Comparison of ENCODE assay signal across 15 cellular contexts in the genomic region with DNA sequence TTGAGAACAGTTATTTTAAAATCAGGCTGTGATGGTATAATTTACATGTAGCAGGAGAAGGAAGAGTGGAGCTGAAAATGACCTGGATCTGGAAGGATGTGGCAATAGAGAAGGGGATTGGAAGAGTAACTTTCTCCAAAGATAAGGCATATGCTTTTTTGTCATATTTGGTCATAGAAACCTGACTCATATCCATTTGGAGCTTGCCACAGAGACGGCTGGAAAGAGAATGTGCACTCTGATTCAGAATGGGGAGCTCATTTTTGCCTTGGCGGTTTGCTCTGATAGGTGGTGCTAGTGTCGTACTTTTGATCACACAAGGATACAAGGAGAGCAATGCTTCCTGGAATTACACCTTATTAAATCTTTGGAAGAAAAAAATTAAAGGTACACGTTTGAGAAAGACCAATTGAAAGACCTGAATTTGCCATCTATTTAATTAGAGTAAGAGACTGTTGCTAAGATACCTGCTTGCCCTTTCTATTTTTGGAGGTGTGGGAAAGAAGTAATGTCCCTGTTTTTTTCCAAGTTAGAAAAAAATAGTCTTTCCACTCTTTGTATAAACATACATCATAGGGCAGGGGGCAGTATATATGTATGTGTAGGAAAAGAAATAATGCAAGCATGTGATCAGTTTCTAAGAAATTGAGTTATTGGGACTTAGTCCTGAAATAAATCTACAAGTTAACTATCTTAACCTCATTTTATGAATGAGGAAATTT. TPM values are rescaled to one million over a fixed set of nuclear protein-coding genes. Genes with fewer than 3 reads are reported as not detected.
DNase-seq lines count a peak whose midpoint lies in the region; ATAC-seq and TF ChIP-seq lines count a peak whose summit lies in the region.
"Had no signal": no experiment of that assay in that cellular context is flagged by ENCODE, and none has a peak within 500 bp of the region (broad histone marks: within the 10 kb centered on the region; RNA-seq: fewer than 3 reads in every experiment).

No MANE protein-coding gene starts in this region.

- no peak overlapping the region for H3K4me3 ChIP-seq in choroid plexus epithelial cell (ENCODE audit: low read depth, low read length)

- peaks cover 6 to 17% (median 7%) of the 10 kb centered on the region in 3 donors for H3K4me1 Mint-ChIP-seq in IgD-negative memory B cell
- peaks cover 25% of the 10 kb centered on the region for H3K4me1 Mint-ChIP-seq in CD4-positive, alpha-beta T cell (ENCODE audit: low read depth)

- no peak overlapping the region for H3K27ac ChIP-seq in CD4-positive, alpha-beta T cell (ENCODE audit: low read depth, low read length)

- peak; percentile 87 for DNase-seq in EL
- peak; percentile 89 for DNase-seq in choroid plexus epithelial cell (ENCODE audit: low read depth)
- DNase-seq in omental fat pad (ENCODE audit: low spot score), result no peak
- no peak for DNase-seq in COLO829 (ENCODE audit: low spot score)
- no peak for DNase-seq in NCI-H82 (lab: John Stamatoyannopoulos, UW)
- DNase-seq in CD4-positive, alpha-beta T cell, result no peak
- DNase-seq: H9; naive thymus-derived CD4-positive, alpha-beta T cell; NCI-H1048; NK-92 treated with Interleukin-12 subunit alpha and Interleukin-12 subunit beta, amount 100 ng/mL, for 24 hours; stimulated activated CD4-positive, alpha-beta T cell treated with anti-CD3 and anti-CD28 coated beads, Interleukin-12 subunit alpha, Interleukin-12 subunit beta, amount 100 ng/mL, for 4 hours; stimulated activated naive CD4-positive, alpha-beta T cell had no signal

- POLR2A ChIA-PET in CD4-positive, alpha-beta T cell (lab: Charles Lee), result no interaction called here

- TF ChIP-seq CTCF in choroid plexus epithelial cell (conservative IDR thresholded peaks at IDR 0.05; ENCODE audit: low read depth, low read length), result peak; percentile 31
- TF ChIP-seq CTCF in omental fat pad (IDR thresholded peaks at IDR 0.05), result no peak
- TF ChIP-seq CTCF in CD4-positive, alpha-beta T cell (IDR thresholded peaks at IDR 0.05), result no peak

- no peaks in the 10 kb centered on the region for H3K27me3 ChIP-seq in CD4-positive, alpha-beta T cell (ENCODE audit: control insufficient read depth, insufficient read depth, low read length)

- peak overlapping the region in 2 of 3 donors; percentile 42 to 67 for H3K27ac Mint-ChIP-seq in IgD-negative memory B cell
- H3K27ac Mint-ChIP-seq in CD4-positive, alpha-beta T cell, result no peak overlapping the region
- H3K27ac Mint-ChIP-seq: dendritic cell treated with granulocyte-macrophage colony-stimulating factor and Interleukin-4, amounts not matched to agents 40 ng/mL and 50 ng/mL, for 4 days; H9 had no signal

- peaks cover 3% of the 10 kb centered on the region for H3K36me3 Mint-ChIP-seq in IgD-negative memory B cell
- peaks cover 30% of the 10 kb centered on the region for H3K36me3 Mint-ChIP-seq in CD4-positive, alpha-beta T cell (ENCODE audit: low read depth)

- H3K27me3 Mint-ChIP-seq in IgD-negative memory B cell, result no peaks in the 10 kb centered on the region
- H3K27me3 Mint-ChIP-seq in CD4-positive, alpha-beta T cell, result no peaks in the 10 kb centered on the region
- H3K27me3 Mint-ChIP-seq: naive thymus-derived CD4-positive, alpha-beta T cell had no signal

- ATAC-seq in omental fat pad (ENCODE audit: low FRiP score) (peak; percentile 34), GM21576 (IDR thresholded peaks at IDR 0.05; ENCODE audit: unreplicated experiment) (no peak)
- no peak for ATAC-seq in CD4-positive, alpha-beta T cell (ENCODE audit: poor library complexity)
- ATAC-seq: naive thymus-derived CD4-positive, alpha-beta T cell had no signal

- CTCF ChIA-PET in CD4-positive, alpha-beta T cell (lab: Charles Lee), result no interaction called here

- intact Hi-C loops in CD4-positive, alpha-beta T cell (cut with DNase I, micrococcal nuclease), result loop anchor here in 1 of 2 experiments (5.0 kb wide), 1 partner anchor 108 kb away; the partner anchor contains the start of gene CLINT1

- H3K4me3 Mint-ChIP-seq in IgD-negative memory B cell, result no peak overlapping the region
- H3K4me3 Mint-ChIP-seq in CD4-positive, alpha-beta T cell, result no peak overlapping the region
- H3K4me3 Mint-ChIP-seq: dendritic cell treated with granulocyte-macrophage colony-stimulating factor and Interleukin-4, amounts not matched to agents 40 ng/mL and 50 ng/mL, for 4 days; H9; naive thymus-derived CD4-positive, alpha-beta T cell had no signal

- no peaks in the 10 kb centered on the region for H3K9me3 ChIP-seq in CD4-positive, alpha-beta T cell (ENCODE audit: control insufficient read depth, low read length)

- no peaks in the 10 kb centered on the region for H3K9me3 Mint-ChIP-seq in IgD-negative memory B cell
- no peaks in the 10 kb centered on the region for H3K9me3 Mint-ChIP-seq in CD4-positive, alpha-beta T cell
- H3K9me3 Mint-ChIP-seq: dendritic cell treated with granulocyte-macrophage colony-stimulating factor and Interleukin-4, amounts not matched to agents 40 ng/mL and 50 ng/mL, for 4 days; H9; naive thymus-derived CD4-positive, alpha-beta T cell had no signal

RNA-seq across cellular contexts. Expression of gene LSM11, which starts 5.4 kb away (rescaled TPM):
- polyA plus RNA-seq in IgD-negative memory B cell, result 0.64 TPM
- 1 to 10 TPM; 1.8 to 4.3 (median 2.7) TPM for total RNA-seq in omental fat pad
- total RNA-seq in CD4-positive, alpha-beta T cell, result under 1 TPM; 0.49 to 0.70 TPM

RNA-seq across cellular contexts. Expression of gene THG1L, which starts 17.7 kb away (rescaled TPM):
- 12.7 TPM for polyA plus RNA-seq in IgD-negative memory B cell
- total RNA-seq in omental fat pad, result 10 to 100 TPM in 3 of 4 donors, 1 to 10 TPM in 1; 9.8 to 12.1 (median 11.1) TPM
- total RNA-seq in CD4-positive, alpha-beta T cell, result 1 to 10 TPM; 4.1 to 4.6 TPM

Comparison
In these comparisons a context has a peak if more than half of its experiments do, and no peak if none do; other contexts are left out.
1. DNase-seq: peak in EL (single experiment) and choroid plexus epithelial cell (single experiment); none in omental fat pad (single experiment), COLO829 (single experiment), NCI-H82 (single experiment) and CD4-positive, alpha-beta T cell (0 of 10).